9 cellular contexts compared by ENCODE assay signal in genomic region chr9:34139477-34140146, GRCh38. TPM values are rescaled to one million over a fixed set of nuclear protein-coding genes. Genes with fewer than 3 reads are reported as not detected.
DNase-seq lines count a peak whose midpoint lies in the region; ATAC-seq lines count a peak whose summit lies in the region.
"Had no signal": no experiment of that assay in that cellular context is flagged by ENCODE, and none has a peak within 500 bp of the region (broad histone marks: within the 10 kb centered on the region; RNA-seq: fewer than 3 reads in every experiment).

No MANE protein-coding gene starts in this region.

- WGBS in mesendoderm (ENCODE audit: extremely low coverage, insufficient coverage, low lambda C conversion rate) = no CpG with 5 or more reads among the region's 5 CpGs

- H3K4me3 ChIP-seq in mesendoderm (ENCODE audit: low read length) = no peak overlapping the region
- H3K4me3 ChIP-seq: gastrocnemius medialis had no signal

- no peak overlapping the region for H2BK120ac ChIP-seq in mesendoderm (ENCODE audit: low read depth, low read length)

- no peaks in the 10 kb centered on the region for H3K27me3 ChIP-seq in mesendoderm (ENCODE audit: insufficient read depth, low read length, poor library complexity)
- H3K27me3 ChIP-seq: gastrocnemius medialis had no signal

- peak; percentile 21 for DNase-seq in ELF-1 (ENCODE audit: low read depth, low spot score)
- peak; percentile 50 for DNase-seq in NCI-H2029 (lab: John Stamatoyannopoulos, UW)
- DNase-seq in cerebellar cortex (ENCODE audit: low spot score) = peak; percentile 39
- peak; percentile 26 for DNase-seq in mesendoderm
- DNase-seq in T-helper 1 cell = no peak

- ATAC-seq in GM21723 (IDR thresholded peaks at IDR 0.05; ENCODE audit: unreplicated experiment) = no peak
- no peak for ATAC-seq in HG02610 (IDR thresholded peaks at IDR 0.05; ENCODE audit: unreplicated experiment)
- no peak for ATAC-seq in HG02763 (IDR thresholded peaks at IDR 0.05; ENCODE audit: unreplicated experiment)

- H3K4me2 ChIP-seq in mesendoderm (ENCODE audit: low read length) = no peak overlapping the region

- H3K4me1 ChIP-seq in mesendoderm (ENCODE audit: control insufficient read depth, low read depth, low read length) = no peaks in the 10 kb centered on the region
- H3K4me1 ChIP-seq: gastrocnemius medialis had no signal

- H3K79me2 ChIP-seq in mesendoderm (ENCODE audit: control insufficient read depth, insufficient read depth, low read length) = no peaks in the 10 kb centered on the region

- H2AK5ac ChIP-seq in mesendoderm (ENCODE audit: low read length) = no peak overlapping the region

- H2BK5ac ChIP-seq in mesendoderm (ENCODE audit: low read length) = no peak overlapping the region

- H3K79me1 ChIP-seq in mesendoderm (ENCODE audit: low read length) = no peaks in the 10 kb centered on the region

- H4K8ac ChIP-seq in mesendoderm (ENCODE audit: low read depth, low read length) = no peak overlapping the region

- H3K56ac ChIP-seq in mesendoderm (ENCODE audit: low read length) = no peak overlapping the region

- H2BK15ac ChIP-seq in mesendoderm (replicated peaks; ENCODE audit: low read depth) = no peak overlapping the region

- H3K4ac ChIP-seq in mesendoderm (ENCODE audit: low read depth, low read length) = no peak overlapping the region

- H3K36me3 ChIP-seq in mesendoderm (ENCODE audit: control insufficient read depth, insufficient read depth, low read length) = no peaks in the 10 kb centered on the region
- H3K36me3 ChIP-seq: gastrocnemius medialis had no signal

- no peak overlapping the region for H3K23ac ChIP-seq in mesendoderm (ENCODE audit: low read length)

- H3K27ac ChIP-seq in mesendoderm (ENCODE audit: low read depth, low read length) = no peak overlapping the region
- H3K27ac ChIP-seq: gastrocnemius medialis had no signal

- no peak overlapping the region for H3K9ac ChIP-seq in mesendoderm (ENCODE audit: low read length)

- H4K5ac ChIP-seq in mesendoderm (ENCODE audit: low read length) = no peak overlapping the region

- no peak overlapping the region for H3K18ac ChIP-seq in mesendoderm (ENCODE audit: low read length)

RNA-seq across cellular contexts. Expression of gene DCAF12, which starts 13.1 kb away (rescaled TPM):
- 14.8 TPM for polyA plus RNA-seq in mesendoderm (2013, experiment 1 of 2)
- 14.5 TPM for polyA plus RNA-seq in mesendoderm (2013, experiment 2 of 2)

RNA-seq across cellular contexts. Expression of gene UBAP1, which starts 39.2 kb away (rescaled TPM):
- polyA plus RNA-seq in mesendoderm (2013, experiment 1 of 2) = 28.5 TPM
- polyA plus RNA-seq in mesendoderm (2013, experiment 2 of 2) = 28.1 TPM

Comparison
In these comparisons a context has a peak if more than half of its experiments do, and no peak if none do; other contexts are left out.
1. DNase-seq: peak in ELF-1 (single experiment), NCI-H2029 (single experiment), cerebellar cortex (single experiment) and mesendoderm (single experiment); none in T-helper 1 cell (0 of 5).